In the genomic region with DNA sequence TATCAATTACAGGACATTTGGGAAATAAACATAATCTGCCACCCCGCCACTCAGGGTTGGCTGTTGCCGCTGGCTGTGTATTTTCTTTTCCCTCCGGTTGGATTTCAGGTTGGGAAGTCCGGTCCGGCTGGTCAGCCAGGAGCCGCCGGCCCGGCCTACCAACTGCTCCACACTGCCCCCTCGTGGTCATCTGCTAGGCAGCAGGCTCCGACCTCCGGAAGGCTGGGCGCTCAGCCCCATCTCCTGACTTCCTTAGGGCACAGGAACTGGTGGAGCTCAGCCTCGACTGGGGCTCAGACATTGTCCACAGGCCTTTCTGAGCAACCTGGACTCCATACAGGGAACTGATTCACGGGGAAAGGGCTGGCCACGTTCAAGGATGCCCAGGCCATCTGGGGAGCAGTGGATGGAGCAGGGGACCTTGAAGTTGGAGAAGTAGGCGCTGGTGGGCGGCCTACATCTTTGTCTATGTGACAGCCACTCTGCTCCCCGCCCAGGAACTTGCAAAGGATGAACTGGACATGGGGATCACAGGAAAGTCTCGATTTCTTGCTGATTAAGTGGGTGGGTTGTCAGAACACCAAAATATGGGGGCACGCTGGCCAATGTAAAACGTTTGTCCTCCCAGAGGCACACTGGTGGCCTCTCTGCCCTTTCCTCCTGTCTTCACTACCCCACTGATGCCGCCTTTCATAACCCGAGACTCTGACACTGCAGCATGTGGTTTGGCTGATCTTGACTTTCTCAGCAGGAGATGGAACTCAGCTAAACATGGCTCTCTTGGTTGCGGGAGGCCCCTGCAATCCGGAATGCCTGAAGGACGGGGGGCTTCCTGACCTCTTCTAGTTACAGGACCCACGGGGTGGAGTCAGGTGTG, we compare ENCODE assay signal across 8 cellular contexts. TPM values are rescaled to one million over a fixed set of nuclear protein-coding genes. Genes with fewer than 3 reads are reported as not detected.
DNase-seq lines count a peak whose midpoint lies in the region; ATAC-seq and TF ChIP-seq lines count a peak whose summit lies in the region.

No MANE protein-coding gene starts in this region.

- TF ChIP-seq CTCF in right lobe of liver (IDR thresholded peaks at IDR 0.05), result peak; percentile 95 to 98 (median 96)

- POLR2A ChIA-PET in activated CD4-positive, alpha-beta T cell treated with anti-CD3 and anti-CD28 coated beads, Interleukin-2, amount 10 ng/mL, durations not matched to agents 7 days and 5 days (lab: Charles Lee), result no interaction called here

- no peak overlapping the region for H3K27ac Mint-ChIP-seq in activated CD4-positive, alpha-beta T cell treated with anti-CD3 and anti-CD28 coated beads, Interleukin-2, amount 10 ng/mL, durations not matched to agents 7 days and 5 days
- H3K27ac Mint-ChIP-seq in dendritic cell treated with granulocyte-macrophage colony-stimulating factor and Interleukin-4, amounts not matched to agents 40 ng/mL and 50 ng/mL, for 4 days, result no peak overlapping the region

- no peak overlapping the region for H3K4me3 Mint-ChIP-seq in activated CD4-positive, alpha-beta T cell treated with anti-CD3 and anti-CD28 coated beads, Interleukin-2, amount 10 ng/mL, durations not matched to agents 7 days and 5 days
- H3K4me3 Mint-ChIP-seq in dendritic cell treated with granulocyte-macrophage colony-stimulating factor and Interleukin-4, amounts not matched to agents 40 ng/mL and 50 ng/mL, for 4 days, result peak overlapping the region; percentile 46

- no peaks in the 10 kb centered on the region for H3K4me1 ChIP-seq in right lobe of liver

- no peaks in the 10 kb centered on the region for H3K36me3 Mint-ChIP-seq in activated CD4-positive, alpha-beta T cell treated with anti-CD3 and anti-CD28 coated beads, Interleukin-2, amount 10 ng/mL, durations not matched to agents 7 days and 5 days (ENCODE audit: low read depth)
- H3K36me3 Mint-ChIP-seq in dendritic cell treated with granulocyte-macrophage colony-stimulating factor and Interleukin-4, amounts not matched to agents 40 ng/mL and 50 ng/mL, for 4 days (ENCODE audit: low read depth), result no peaks in the 10 kb centered on the region

- no peaks in the 10 kb centered on the region for H3K9me3 Mint-ChIP-seq in activated CD4-positive, alpha-beta T cell treated with anti-CD3 and anti-CD28 coated beads, Interleukin-2, amount 10 ng/mL, durations not matched to agents 7 days and 5 days
- no peaks in the 10 kb centered on the region for H3K9me3 Mint-ChIP-seq in dendritic cell treated with granulocyte-macrophage colony-stimulating factor and Interleukin-4, amounts not matched to agents 40 ng/mL and 50 ng/mL, for 4 days

- H3K36me3 ChIP-seq in right lobe of liver, result no peaks in the 10 kb centered on the region

- H3K9me3 ChIP-seq in right lobe of liver, result no peaks in the 10 kb centered on the region

- TF ChIP-seq POLR2A in right lobe of liver (IDR thresholded peaks at IDR 0.05), result no peak

- H3K27me3 Mint-ChIP-seq in activated CD4-positive, alpha-beta T cell treated with anti-CD3 and anti-CD28 coated beads, Interleukin-2, amount 10 ng/mL, durations not matched to agents 7 days and 5 days, result peaks cover 9% of the 10 kb centered on the region
- H3K27me3 Mint-ChIP-seq in dendritic cell treated with granulocyte-macrophage colony-stimulating factor and Interleukin-4, amounts not matched to agents 40 ng/mL and 50 ng/mL, for 4 days, result peaks cover 13% of the 10 kb centered on the region

- no peaks in the 10 kb centered on the region for H3K27me3 ChIP-seq in right lobe of liver

- H3K4me3 ChIP-seq in right lobe of liver, result no peak overlapping the region

- CTCF ChIA-PET in activated CD4-positive, alpha-beta T cell treated with anti-CD3 and anti-CD28 coated beads, Interleukin-2, amount 10 ng/mL, durations not matched to agents 7 days and 5 days (lab: Charles Lee), result interaction anchor here (1.5 kb wide), 1 partner anchor 416 kb away, joined by 3 read pairs; no protein-coding TSS in a partner anchor

- H3K4me1 Mint-ChIP-seq in activated CD4-positive, alpha-beta T cell treated with anti-CD3 and anti-CD28 coated beads, Interleukin-2, amount 10 ng/mL, durations not matched to agents 7 days and 5 days, result peaks cover 4% of the 10 kb centered on the region
- H3K4me1 Mint-ChIP-seq in dendritic cell treated with granulocyte-macrophage colony-stimulating factor and Interleukin-4, amounts not matched to agents 40 ng/mL and 50 ng/mL, for 4 days (ENCODE audit: low read depth), result peaks cover 18% of the 10 kb centered on the region

- WGBS in right lobe of liver (ENCODE audit: insufficient coverage, low coverage, low lambda C conversion rate, missing lambda C conversion rate), result 29% methylated on average over 22 of the region's 27 CpGs

- H3K27ac ChIP-seq in right lobe of liver, result no peak overlapping the region

- ATAC-seq in HG02642 (IDR thresholded peaks at IDR 0.05; ENCODE audit: poor library complexity, unreplicated experiment) (peak; percentile 73), right lobe of liver (peak; percentile 98 to 100 (median 100))

- intact Hi-C loops in dendritic cell treated with granulocyte-macrophage colony-stimulating factor and Interleukin-4, amounts not matched to agents 40 ng/mL and 50 ng/mL, for 4 days (cut with micrococcal nuclease), result loop anchor here (1.0 to 5.0 kb wide), 3 partner anchors 270 to 628 kb away; no protein-coding TSS in a partner anchor
- intact Hi-C loops in right lobe of liver (cut with DNase I), result loop anchor here in 1 of 2 donors (5.0 kb wide), 1 partner anchor 471 kb away; no protein-coding TSS in a partner anchor

- DNase-seq in NCI-H345 (lab: John Stamatoyannopoulos, UW), result peak; percentile 22
- no peak for DNase-seq in NCI-H345 treated with DMSO at 0.1 percent for 48 hours (lab: John Stamatoyannopoulos, UW; ENCODE audit: unreplicated experiment)
- DNase-seq in NCI-H2029 treated with DMSO at 0.1 percent for 48 hours (lab: John Stamatoyannopoulos, UW), result peak; percentile 23
- DNase-seq in activated CD4-positive, alpha-beta T cell treated with anti-CD3 and anti-CD28 coated beads, Interleukin-2, amount 10 ng/mL, durations not matched to agents 7 days and 5 days, result peak; percentile 61
- DNase-seq in right lobe of liver, result peak; percentile 87 to 89 (median 87)
- peak; percentile 30 to 61 (median 46) for DNase-seq in stimulated activated CD4-positive, alpha-beta T cell treated with anti-CD3 and anti-CD28 coated beads, TNF-alpha, amount 100 ng/mL, for 24 hours (ENCODE audit: low read depth in 3 of 3)

RNA-seq across cellular contexts. Expression of gene NXNL2, which starts 43.7 kb away (rescaled TPM):
- not detected for total RNA-seq in activated CD4-positive, alpha-beta T cell treated with anti-CD3 and anti-CD28 coated beads, Interleukin-2, amount 10 ng/mL, durations not matched to agents 7 days and 5 days
- not detected for total RNA-seq in right lobe of liver
